Comparison of ENCODE assay signal across 13 cellular contexts in genomic region chr2:105590780-105591660, GRCh38.
"Had no signal": no experiment of that assay in that cellular context is flagged by ENCODE, and none has a peak within 500 bp of the region (broad histone marks: within the 10 kb centered on the region; RNA-seq: fewer than 3 reads in every experiment).

No MANE protein-coding gene starts in this region.

- DNase-seq: activated CD4-positive, alpha-beta T cell treated with anti-CD3 and anti-CD28 coated beads, Interleukin-2, amount 10 ng/mL, durations not matched to agents 24 days and 14 days; activated CD8-positive, alpha-beta memory T cell treated with anti-CD3 and anti-CD28 coated beads, Interleukin-2, amount 10 ng/mL, durations not matched to agents 7 days and 5 days; activated naive CD8-positive, alpha-beta T cell treated with anti-CD3 and anti-CD28 coated beads, Interleukin-2, amount 10 ng/mL, durations not matched to agents 7 days and 5 days; activated T-cell treated with anti-CD3 and anti-CD28 coated beads, Interleukin-2, amount 50 U/mL, for 4 hours; mammary epithelial cell; natural killer cell; stimulated activated CD4-positive, alpha-beta T cell treated with anti-CD3 and anti-CD28 coated beads, Interleukin-2, amount 100 ng/mL, for 48 hours; stimulated activated CD8-positive, alpha-beta memory T cell treated with anti-CD3 and anti-CD28 coated beads, Interleukin-4, amount 100 ng/mL, for 48 hours; thyroid gland had no signal

- H3K27ac Mint-ChIP-seq: activated CD4-positive, alpha-beta T cell treated with anti-CD3 and anti-CD28 coated beads, Interleukin-2, amount 10 ng/mL, durations not matched to agents 24 days and 14 days; activated CD8-positive, alpha-beta memory T cell treated with anti-CD3 and anti-CD28 coated beads, Interleukin-2, amount 10 ng/mL, durations not matched to agents 7 days and 5 days; activated naive CD8-positive, alpha-beta T cell treated with anti-CD3 and anti-CD28 coated beads, Interleukin-2, amount 10 ng/mL, durations not matched to agents 7 days and 5 days; natural killer cell; progenitor cell of endocrine pancreas had no signal

- H3K27me3 Mint-ChIP-seq: activated CD4-positive, alpha-beta T cell treated with anti-CD3 and anti-CD28 coated beads, Interleukin-2, amount 10 ng/mL, durations not matched to agents 24 days and 14 days; activated CD8-positive, alpha-beta memory T cell treated with anti-CD3 and anti-CD28 coated beads, Interleukin-2, amount 10 ng/mL, durations not matched to agents 7 days and 5 days; activated naive CD8-positive, alpha-beta T cell treated with anti-CD3 and anti-CD28 coated beads, Interleukin-2, amount 10 ng/mL, durations not matched to agents 7 days and 5 days; progenitor cell of endocrine pancreas had no signal

- H3K4me3 Mint-ChIP-seq: activated CD4-positive, alpha-beta T cell treated with anti-CD3 and anti-CD28 coated beads, Interleukin-2, amount 10 ng/mL, durations not matched to agents 24 days and 14 days; activated CD8-positive, alpha-beta memory T cell treated with anti-CD3 and anti-CD28 coated beads, Interleukin-2, amount 10 ng/mL, durations not matched to agents 7 days and 5 days; activated naive CD8-positive, alpha-beta T cell treated with anti-CD3 and anti-CD28 coated beads, Interleukin-2, amount 10 ng/mL, durations not matched to agents 7 days and 5 days; activated T-cell treated with anti-CD3 and anti-CD28 coated beads, Interleukin-2, amount 50 U/mL, for 4 hours; natural killer cell had no signal

- H3K4me1 Mint-ChIP-seq: activated CD4-positive, alpha-beta T cell treated with anti-CD3 and anti-CD28 coated beads, Interleukin-2, amount 10 ng/mL, durations not matched to agents 24 days and 14 days; activated naive CD8-positive, alpha-beta T cell treated with anti-CD3 and anti-CD28 coated beads, Interleukin-2, amount 10 ng/mL, durations not matched to agents 7 days and 5 days; natural killer cell had no signal

- ATAC-seq: activated CD8-positive, alpha-beta memory T cell treated with anti-CD3 and anti-CD28 coated beads, Interleukin-2, amount 10 ng/mL, durations not matched to agents 7 days and 5 days; activated T-cell treated with anti-CD3 and anti-CD28 coated beads, Interleukin-2, amount 50 U/mL, for 4 hours; esophagus mucosa; left lobe of liver; natural killer cell; sciatic nerve had no signal

- H3K36me3 Mint-ChIP-seq: natural killer cell had no signal
